ENCODE assay signal across 1 cellular context in the genomic region with DNA sequence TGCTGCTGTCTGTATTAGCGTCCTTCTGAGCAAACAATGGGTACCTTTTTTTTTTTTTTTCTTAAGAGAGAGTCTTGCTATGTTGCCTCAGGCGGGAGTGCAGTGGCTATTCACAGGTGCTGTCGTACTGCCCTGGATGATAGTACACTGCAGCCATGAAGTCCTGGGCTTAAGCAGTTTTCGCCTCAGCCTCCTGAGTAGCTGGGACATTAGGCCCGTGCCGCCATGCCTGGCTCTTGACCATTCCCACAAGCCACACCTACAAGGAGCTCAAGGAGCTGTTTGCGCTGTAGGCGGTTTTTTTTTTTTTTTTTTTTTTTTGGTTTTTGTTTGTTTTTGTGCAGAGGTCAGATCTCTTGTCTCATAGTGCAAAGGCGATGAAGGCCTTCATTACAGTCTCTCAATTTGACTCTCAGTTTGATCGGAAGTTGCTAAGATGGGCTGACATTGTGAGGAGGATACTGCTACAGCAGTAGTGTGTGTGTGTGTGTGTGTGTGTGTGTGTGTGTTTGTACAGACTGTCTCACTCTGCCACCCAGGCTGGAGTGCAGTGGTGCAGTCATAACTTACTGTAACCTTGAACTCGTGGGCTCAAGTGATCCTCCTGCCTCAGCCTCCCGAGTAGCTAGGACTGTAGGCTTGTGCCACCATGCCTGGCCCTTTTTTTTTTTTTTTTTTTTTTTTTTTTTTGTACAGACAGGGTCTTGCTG.
A peak's percentile ranks its signal among the peaks of the same experiment; 100 is the strongest.
TF ChIP-seq lines count a peak whose summit lies in the region.

No MANE protein-coding gene starts in this region.

TF ChIP-seq in K562, 482 proteins besides CTCF, POLR2A, EP300 and RAD21:
- TF ChIP-seq KLF1 (tag; IDR thresholded peaks at IDR 0.05) (no peak), ZNF384 (IDR thresholded peaks at IDR 0.05; ENCODE audit: low read depth, low read length) (peak; percentile 61; the same call in 1 of the 2 replicates)
